Comparison of ENCODE assay signal across 8 cellular contexts in genomic region chr6:14665827-14666724, GRCh38.
DNase-seq lines count a peak whose midpoint lies in the region; ATAC-seq, FAIRE-seq and TF ChIP-seq lines count a peak whose summit lies in the region.

No MANE protein-coding gene starts in this region.

- H3K4me3 ChIP-seq in K562: no peak overlapping the region
- no peak overlapping the region for H3K4me3 ChIP-seq in effector memory CD4-positive, alpha-beta T cell (ENCODE audit: insufficient read depth, low read depth, low read length, poor library complexity, severe bottlenecking)

- no peak; the same call in 1 of the 2 replicates for TF ChIP-seq EP300 in K562 (IDR thresholded peaks at IDR 0.05; ENCODE audit: low read length)

- intact Hi-C loops in K562 (cut with micrococcal nuclease): no loop called here

- H3K79me2 ChIP-seq in K562 (ENCODE audit: control insufficient read depth, insufficient read depth, low read length): no peaks in the 10 kb centered on the region

- peak; percentile 54 for FAIRE-seq in K562 (lab: Jason Lieb, UNC)

- peak overlapping the region; percentile 41; the same call in 1 of the 2 replicates for H2AFZ ChIP-seq in K562 (ENCODE audit: low read depth, low read length)

- BruUV-seq in K562 (replicated peaks; lab: Mats Ljungman, UMichigan): no TSS peak

- peaks cover 4 to 15% of the 10 kb centered on the region in 2 experiments; a peak in 3 of 5 replicates for H3K4me1 ChIP-seq in K562 (replicated peaks in 1 of 2; ENCODE audit: control insufficient read depth in 2 of 2, insufficient read depth in 2 of 2, low read length in 2 of 2)
- peaks cover 20% of the 10 kb centered on the region for H3K4me1 ChIP-seq in effector memory CD4-positive, alpha-beta T cell (ENCODE audit: control insufficient read depth, insufficient read depth, low read length, poor library complexity, severe bottlenecking)

- H3K9me1 ChIP-seq in K562 (ENCODE audit: control insufficient read depth, insufficient read depth, low read length): no peaks in the 10 kb centered on the region

- no peak for TF ChIP-seq POLR2A in K562 (conservative IDR thresholded peaks at IDR 0.05)

- CTCF ChIA-PET in K562 (lab: Yijun Ruan, JAX; ENCODE audit: low intra/inter-chr PET ratio): no interaction called here

- no peaks in the 10 kb centered on the region for H4K20me1 ChIP-seq in K562 (replicated peaks; ENCODE audit: control insufficient read depth, insufficient read depth, low read length)

- in situ Hi-C loops in GM13977 (cut with MboI; ENCODE audit: low pct_unique_long_range_greater_than_20kb, low sequenced_read_pairs, unreplicated experiment): no loop called here
- in situ Hi-C loops in K562 (cut with MboI): no loop called here

- no peaks in the 10 kb centered on the region for H3K27me3 ChIP-seq in K562 (ENCODE audit: control insufficient read depth in 2 of 2, insufficient read depth in 2 of 2, low read length in 2 of 2)
- no peaks in the 10 kb centered on the region for H3K27me3 ChIP-seq in effector memory CD4-positive, alpha-beta T cell (replicated peaks; ENCODE audit: control insufficient read depth, insufficient read depth, low read length, poor library complexity, severe bottlenecking)

- TF ChIP-seq RAD21 in K562 (CRISPR knock-in tag; conservative IDR thresholded peaks at IDR 0.05 in 1 of 2, IDR thresholded peaks at IDR 0.05 in 1 of 2): no peak

- ATAC-seq in K562 (peak; percentile 65), GM21717 (IDR thresholded peaks at IDR 0.05; ENCODE audit: unreplicated experiment) (no peak), GM21576 (IDR thresholded peaks at IDR 0.05; ENCODE audit: unreplicated experiment) (no peak)

- H3K9ac ChIP-seq in K562 (ENCODE audit: insufficient read depth in 1 of 2, low read depth in 2 of 2, low read length in 2 of 2): no peak overlapping the region; a peak in 1 of 4 replicates

- TF ChIP-seq CTCF in GM13977 (IDR thresholded peaks at IDR 0.05; ENCODE audit: extremely low read depth, insufficient read depth, missing control alignments) (no peak), K562 (IDR thresholded peaks at IDR 0.05 in 2 of 3, conservative IDR thresholded peaks at IDR 0.05 in 1 of 3; ENCODE audit: insufficient read depth in 2 of 3, low read depth in 1 of 3, low read length in 3 of 3) (no peak)

- no peaks in the 10 kb centered on the region for H3K9me3 ChIP-seq in K562 (replicated peaks; ENCODE audit: control insufficient read depth, insufficient read depth, low read depth, low read length)
- H3K9me3 ChIP-seq in effector memory CD4-positive, alpha-beta T cell (ENCODE audit: control insufficient read depth, low read length): no peaks in the 10 kb centered on the region

- DNase-seq in GM13977 (ENCODE audit: low spot score): peak; percentile 33
- peak; percentile 58 to 63 for DNase-seq in Kasumi-1 (lab: John Stamatoyannopoulos, UW)
- peak; percentile 22 to 67 (median 40) for DNase-seq in K562 (ENCODE audit: extremely low read depth in 1 of 4, low spot score in 3 of 4)
- peak; percentile 57 for DNase-seq in stimulated activated CD4-positive, alpha-beta T cell treated with anti-CD3 and anti-CD28 coated beads, Interleukin-15, amount 100 ng/mL, for 48 hours (ENCODE audit: low read depth in 2 of 2)
- no peak for DNase-seq in DMS 273 treated with DMSO at 0.1 percent for 48 hours (lab: John Stamatoyannopoulos, UW)
- DNase-seq in effector memory CD4-positive, alpha-beta T cell: no peak

- H3K4me2 ChIP-seq in K562 (ENCODE audit: insufficient read depth, low read length): no peak overlapping the region

- 34% methylated on average over 11 of the region's 11 CpGs for WGBS in K562 (ENCODE audit: insufficient coverage, low coverage, missing lambda C conversion rate)

- H3K36me3 ChIP-seq in K562 (ENCODE audit: control insufficient read depth, insufficient read depth, low read length): no peaks in the 10 kb centered on the region
- no peaks in the 10 kb centered on the region for H3K36me3 ChIP-seq in effector memory CD4-positive, alpha-beta T cell (ENCODE audit: control insufficient read depth, insufficient read depth, low read length)

- POLR2A ChIA-PET in K562 (lab: Yijun Ruan, JAX): interaction anchor here (1.0 kb wide), 1 partner anchor 10 kb away, joined by 3 read pairs; no protein-coding TSS in a partner anchor

- no peak overlapping the region for H3K27ac ChIP-seq in K562 (ENCODE audit: extremely low read depth, low read depth, low read length)
- H3K27ac ChIP-seq in effector memory CD4-positive, alpha-beta T cell (ENCODE audit: insufficient read depth, low read length, poor library complexity, severe bottlenecking): no peak overlapping the region

TF ChIP-seq in K562, 482 proteins besides CTCF, POLR2A, EP300 and RAD21 (continues in another document):
- no peak for TF ChIP-seq ZNF785 (CRISPR knock-in tag; IDR thresholded peaks at IDR 0.05)
- no peak for TF ChIP-seq BHLHE40 (IDR thresholded peaks at IDR 0.05; ENCODE audit: low read length)
- no peak for TF ChIP-seq ZNF644 (tag; IDR thresholded peaks at IDR 0.05; ENCODE audit: low read depth)
- TF ChIP-seq EZH2 (IDR thresholded peaks at IDR 0.05; ENCODE audit: borderline replicate concordance, low read depth, low read length): no peak
- TF ChIP-seq JUND (IDR thresholded peaks at IDR 0.05; ENCODE audit: borderline replicate concordance, low read depth, low read length): peak; percentile 44; the same call in 1 of the 2 replicates
- TF ChIP-seq JUND (tag; IDR thresholded peaks at IDR 0.05; ENCODE audit: borderline replicate concordance, low read depth, low read length): no peak
- TF ChIP-seq SPI1 (IDR thresholded peaks at IDR 0.05; ENCODE audit: borderline replicate concordance, low read depth, low read length): peak; percentile 50; the same call in 1 of the 2 replicates
- TF ChIP-seq, protein P1, sequence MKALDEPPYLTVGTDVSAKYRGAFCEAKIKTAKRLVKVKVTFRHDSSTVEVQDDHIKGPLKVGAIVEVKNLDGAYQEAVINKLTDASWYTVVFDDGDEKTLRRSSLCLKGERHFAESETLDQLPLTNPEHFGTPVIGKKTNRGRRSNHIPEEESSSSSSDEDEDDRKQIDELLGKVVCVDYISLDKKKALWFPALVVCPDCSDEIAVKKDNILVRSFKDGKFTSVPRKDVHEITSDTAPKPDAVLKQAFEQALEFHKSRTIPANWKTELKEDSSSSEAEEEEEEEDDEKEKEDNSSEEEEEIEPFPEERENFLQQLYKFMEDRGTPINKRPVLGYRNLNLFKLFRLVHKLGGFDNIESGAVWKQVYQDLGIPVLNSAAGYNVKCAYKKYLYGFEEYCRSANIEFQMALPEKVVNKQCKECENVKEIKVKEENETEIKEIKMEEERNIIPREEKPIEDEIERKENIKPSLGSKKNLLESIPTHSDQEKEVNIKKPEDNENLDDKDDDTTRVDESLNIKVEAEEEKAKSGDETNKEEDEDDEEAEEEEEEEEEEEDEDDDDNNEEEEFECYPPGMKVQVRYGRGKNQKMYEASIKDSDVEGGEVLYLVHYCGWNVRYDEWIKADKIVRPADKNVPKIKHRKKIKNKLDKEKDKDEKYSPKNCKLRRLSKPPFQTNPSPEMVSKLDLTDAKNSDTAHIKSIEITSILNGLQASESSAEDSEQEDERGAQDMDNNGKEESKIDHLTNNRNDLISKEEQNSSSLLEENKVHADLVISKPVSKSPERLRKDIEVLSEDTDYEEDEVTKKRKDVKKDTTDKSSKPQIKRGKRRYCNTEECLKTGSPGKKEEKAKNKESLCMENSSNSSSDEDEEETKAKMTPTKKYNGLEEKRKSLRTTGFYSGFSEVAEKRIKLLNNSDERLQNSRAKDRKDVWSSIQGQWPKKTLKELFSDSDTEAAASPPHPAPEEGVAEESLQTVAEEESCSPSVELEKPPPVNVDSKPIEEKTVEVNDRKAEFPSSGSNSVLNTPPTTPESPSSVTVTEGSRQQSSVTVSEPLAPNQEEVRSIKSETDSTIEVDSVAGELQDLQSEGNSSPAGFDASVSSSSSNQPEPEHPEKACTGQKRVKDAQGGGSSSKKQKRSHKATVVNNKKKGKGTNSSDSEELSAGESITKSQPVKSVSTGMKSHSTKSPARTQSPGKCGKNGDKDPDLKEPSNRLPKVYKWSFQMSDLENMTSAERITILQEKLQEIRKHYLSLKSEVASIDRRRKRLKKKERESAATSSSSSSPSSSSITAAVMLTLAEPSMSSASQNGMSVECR (CRISPR knock-in tag; IDR thresholded peaks at IDR 0.05): no peak
- no peak for TF ChIP-seq ADNP (tag; IDR thresholded peaks at IDR 0.05)
- TF ChIP-seq CBFA2T2 (conservative IDR thresholded peaks at IDR 0.05): peak; percentile 41; the same call in 1 of the 2 replicates
- TF ChIP-seq SAFB (IDR thresholded peaks at IDR 0.05; ENCODE audit: borderline replicate concordance, low read depth, low read length): no peak
- peak; percentile 20; the same call in 1 of the 2 replicates for TF ChIP-seq NCOR1 (IDR thresholded peaks at IDR 0.05)
- TF ChIP-seq TRIM24 (IDR thresholded peaks at IDR 0.05): 0 out of 4 replicates have a peak, but pooled peaks of 1 of the 2 experiments have one; percentile 38
- peak; percentile 91 for TF ChIP-seq FOSL1 (tag; conservative IDR thresholded peaks at IDR 0.05)
- TF ChIP-seq TAF7 (tag; IDR thresholded peaks at IDR 0.05): no peak
- peak; percentile 58 for TF ChIP-seq ARID1B (IDR thresholded peaks at IDR 0.05)
- TF ChIP-seq SMARCA4 (IDR thresholded peaks at IDR 0.05): 0 out of 2 replicates have a peak, but pooled peaks have one; percentile 52
- no peak for TF ChIP-seq POLR3A (IDR thresholded peaks at IDR 0.05; ENCODE audit: borderline replicate concordance, extremely low read depth, insufficient read depth, insufficient read length)
- no peak for TF ChIP-seq ZNF583 (CRISPR knock-in tag; IDR thresholded peaks at IDR 0.05)
- no peak for TF ChIP-seq TEAD1 (CRISPR knock-in tag; IDR thresholded peaks at IDR 0.05)
- TF ChIP-seq JUN (IDR thresholded peaks at IDR 0.05; ENCODE audit: borderline replicate concordance, low read depth, low read length): peak; percentile 62; the same call in 1 of the 2 replicates
- no peak for TF ChIP-seq JUN (CRISPR knock-in tag; IDR thresholded peaks at IDR 0.05; ENCODE audit: borderline replicate concordance)
- TF ChIP-seq ATF3 (IDR thresholded peaks at IDR 0.05): peak; percentile 76
- TF ChIP-seq ATF3 (CRISPR knock-in tag; conservative IDR thresholded peaks at IDR 0.05): no peak

Comparison
In these comparisons a context has a peak if more than half of its experiments do, and no peak if none do; other contexts are left out.
1. DNase-seq: peak in GM13977 (single experiment), Kasumi-1 (2 of 2), K562 (4 of 4) and stimulated activated CD4-positive, alpha-beta T cell treated with anti-CD3 and anti-CD28 coated beads, Interleukin-15, amount 100 ng/mL, for 48 hours (2 of 2); none in DMS 273 treated with DMSO at 0.1 percent for 48 hours (single experiment) and effector memory CD4-positive, alpha-beta T cell (0 of 3).